In the genomic region with DNA sequence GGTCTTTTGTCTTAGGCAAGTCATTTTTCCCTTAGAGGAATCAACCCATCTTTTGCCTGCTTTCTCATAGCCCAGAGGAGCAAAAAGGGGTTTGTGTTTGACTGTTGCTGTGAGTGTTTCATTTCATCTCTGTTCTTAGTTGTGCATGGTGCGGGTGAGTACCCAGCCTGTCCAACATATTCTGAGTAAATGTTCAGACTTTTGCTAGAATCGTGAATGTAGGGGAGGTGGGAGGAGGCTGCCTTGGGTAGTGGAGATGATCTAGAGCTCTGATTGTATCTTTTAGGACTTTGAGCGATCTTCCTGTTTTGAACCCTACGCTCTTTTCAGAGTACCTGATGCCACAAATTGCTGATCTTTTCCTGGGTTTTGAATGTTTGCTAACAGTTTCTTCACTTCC, we compare ENCODE assay signal across 22 cellular contexts.
DNase-seq lines count a peak whose midpoint lies in the region; ATAC-seq and TF ChIP-seq lines count a peak whose summit lies in the region.
"Had no signal": no experiment of that assay in that cellular context is flagged by ENCODE, and none has a peak within 500 bp of the region (broad histone marks: within the 10 kb centered on the region; RNA-seq: fewer than 3 reads in every experiment).

No MANE protein-coding gene starts in this region.

- no peak for TF ChIP-seq EP300 in stomach (IDR thresholded peaks at IDR 0.05)

- H3K36me3 Mint-ChIP-seq in activated CD4-positive, alpha-beta T cell treated with anti-CD3 and anti-CD28 coated beads for 36 hours (ENCODE audit: low read depth) = peaks cover 15% of the 10 kb centered on the region
- peaks cover 1 to 3% of the 10 kb centered on the region in 2 donors for H3K36me3 Mint-ChIP-seq in CD14-positive monocyte
- H3K36me3 Mint-ChIP-seq in activated CD4-positive, alpha-beta memory T cell treated with anti-CD3 and anti-CD28 coated beads for 36 hours = peaks cover 8% of the 10 kb centered on the region

- H3K27ac Mint-ChIP-seq in activated CD4-positive, alpha-beta T cell treated with anti-CD3 and anti-CD28 coated beads for 36 hours = peak overlapping the region; percentile 87
- H3K27ac Mint-ChIP-seq in CD14-positive monocyte = peak overlapping the region in 6 of 7 donors; percentile 36 to 85 (median 62)
- H3K27ac Mint-ChIP-seq in activated CD4-positive, alpha-beta memory T cell treated with anti-CD3 and anti-CD28 coated beads for 36 hours = peak overlapping the region; percentile 86
- H3K27ac Mint-ChIP-seq: B cell; dendritic cell treated with granulocyte-macrophage colony-stimulating factor and Interleukin-4, amounts not matched to agents 40 ng/mL and 50 ng/mL, for 4 days; type B pancreatic cell had no signal

- peak; percentile 93 for ATAC-seq in activated CD4-positive, alpha-beta T cell treated with anti-CD3 and anti-CD28 coated beads for 36 hours
- no peak for ATAC-seq in HG02678 (IDR thresholded peaks at IDR 0.05; ENCODE audit: unreplicated experiment)

- H3K4me1 ChIP-seq in effector memory CD4-positive, alpha-beta T cell (ENCODE audit: control insufficient read depth, insufficient read depth, low read length, poor library complexity, severe bottlenecking) = peaks cover 13% of the 10 kb centered on the region
- H3K4me1 ChIP-seq in stomach = peaks cover 0 to 8% (median 4%) of the 10 kb centered on the region in 4 donors

- H3K4me3 ChIP-seq in effector memory CD4-positive, alpha-beta T cell (ENCODE audit: insufficient read depth, low read depth, low read length, poor library complexity, severe bottlenecking) = peak overlapping the region; percentile 39
- no peak overlapping the region for H3K4me3 ChIP-seq in stomach
- H3K4me3 ChIP-seq: GM23248, smooth muscle cell had no signal

- H3K9me3 ChIP-seq in effector memory CD4-positive, alpha-beta T cell (ENCODE audit: control insufficient read depth, low read length) = no peaks in the 10 kb centered on the region
- H3K9me3 ChIP-seq in stomach = peaks cover 0 to 12% (median 8%) of the 10 kb centered on the region in 4 donors

- POLR2A ChIA-PET in activated CD4-positive, alpha-beta T cell treated with anti-CD3 and anti-CD28 coated beads for 36 hours (lab: Charles Lee) = no interaction called here
- POLR2A ChIA-PET in activated CD4-positive, alpha-beta memory T cell treated with anti-CD3 and anti-CD28 coated beads for 36 hours (lab: Charles Lee) = no interaction called here

- intact Hi-C loops in activated CD4-positive, alpha-beta T cell treated with anti-CD3 and anti-CD28 coated beads for 36 hours (cut with DNase I, micrococcal nuclease) = no loop called here
- intact Hi-C loops in CD14-positive monocyte (cut with micrococcal nuclease) (no loop called here), stomach (cut with DNase I; ENCODE audit: low total_unique reads) (no loop called here)
- intact Hi-C loops in activated CD4-positive, alpha-beta memory T cell treated with anti-CD3 and anti-CD28 coated beads for 36 hours (cut with micrococcal nuclease) = loop anchor here (1.0 to 5.0 kb wide), 2 partner anchors 37 to 121 kb away; partner anchors contain the start of gene ZNF609

- peak overlapping the region; percentile 40 for H3K4me3 Mint-ChIP-seq in activated CD4-positive, alpha-beta T cell treated with anti-CD3 and anti-CD28 coated beads for 36 hours
- no peak overlapping the region for H3K4me3 Mint-ChIP-seq in CD14-positive monocyte
- H3K4me3 Mint-ChIP-seq in activated CD4-positive, alpha-beta memory T cell treated with anti-CD3 and anti-CD28 coated beads for 36 hours = peak overlapping the region; percentile 55
- H3K4me3 Mint-ChIP-seq: B cell; dendritic cell treated with granulocyte-macrophage colony-stimulating factor and Interleukin-4, amounts not matched to agents 40 ng/mL and 50 ng/mL, for 4 days; type B pancreatic cell had no signal

- DNase-seq in activated CD4-positive, alpha-beta T cell treated with anti-CD3 and anti-CD28 coated beads for 36 hours = peak; percentile 55
- DNase-seq in activated CD4-positive, alpha-beta T cell treated with anti-CD3 and anti-CD28 coated beads, Interleukin-2, amount 50 U/mL, for 1 hour = no peak
- DNase-seq in CD14-positive monocyte (ENCODE audit: low spot score) = no peak
- DNase-seq in activated CD4-positive, alpha-beta memory T cell treated with anti-CD3 and anti-CD28 coated beads for 36 hours = peak; percentile 56
- DNase-seq in effector memory CD4-positive, alpha-beta T cell = no peak
- no peak for DNase-seq in stomach
- no peak for DNase-seq in RKO (ENCODE audit: low spot score)
- DNase-seq: 8988T; amygdala; GM23248; NCI-H1092; NCI-H2029 treated with DMSO at 0.1 percent for 48 hours; NCI-H345; NCI-H82; retina; Right ventricle myocardium superior; stimulated activated CD4-positive, alpha-beta T cell treated with anti-CD3 and anti-CD28 coated beads, Interleukin-4, amount 100 ng/mL, for 4 hours had no signal

- CTCF ChIA-PET in activated CD4-positive, alpha-beta T cell treated with anti-CD3 and anti-CD28 coated beads for 36 hours (lab: Charles Lee) = interaction anchor here (0.7 to 1.8 kb wide), 3 partner anchors 18 to 103 kb away, joined by 3 to 4 read pairs (median 3); no protein-coding TSS in a partner anchor
- CTCF ChIA-PET in activated CD4-positive, alpha-beta memory T cell treated with anti-CD3 and anti-CD28 coated beads for 36 hours (lab: Charles Lee) = interaction anchor here (1.1 kb wide), 1 partner anchor 70 kb away, joined by 3 read pairs; no protein-coding TSS in a partner anchor

- no peaks in the 10 kb centered on the region for H3K36me3 ChIP-seq in effector memory CD4-positive, alpha-beta T cell (ENCODE audit: control insufficient read depth, insufficient read depth, low read length)
- H3K36me3 ChIP-seq in stomach = no peaks in the 10 kb centered on the region

- peaks cover 4% of the 10 kb centered on the region for H3K9me3 Mint-ChIP-seq in activated CD4-positive, alpha-beta T cell treated with anti-CD3 and anti-CD28 coated beads for 36 hours (ENCODE audit: low read depth)
- peaks cover 3 to 19% (median 7%) of the 10 kb centered on the region in 7 donors for H3K9me3 Mint-ChIP-seq in CD14-positive monocyte
- peaks cover 15% of the 10 kb centered on the region for H3K9me3 Mint-ChIP-seq in activated CD4-positive, alpha-beta memory T cell treated with anti-CD3 and anti-CD28 coated beads for 36 hours
- H3K9me3 Mint-ChIP-seq: dendritic cell treated with granulocyte-macrophage colony-stimulating factor and Interleukin-4, amounts not matched to agents 40 ng/mL and 50 ng/mL, for 4 days had no signal

- peaks cover 54% of the 10 kb centered on the region for H3K4me1 Mint-ChIP-seq in activated CD4-positive, alpha-beta T cell treated with anti-CD3 and anti-CD28 coated beads for 36 hours
- peaks cover 51% of the 10 kb centered on the region for H3K4me1 Mint-ChIP-seq in CD14-positive monocyte
- peaks cover 41% of the 10 kb centered on the region for H3K4me1 Mint-ChIP-seq in activated CD4-positive, alpha-beta memory T cell treated with anti-CD3 and anti-CD28 coated beads for 36 hours (ENCODE audit: low read depth)

- no peaks in the 10 kb centered on the region for H3K27me3 Mint-ChIP-seq in activated CD4-positive, alpha-beta T cell treated with anti-CD3 and anti-CD28 coated beads for 36 hours
- H3K27me3 Mint-ChIP-seq in CD14-positive monocyte (ENCODE audit: low read depth in 3 of 3) = no peaks in the 10 kb centered on the region
- H3K27me3 Mint-ChIP-seq in activated CD4-positive, alpha-beta memory T cell treated with anti-CD3 and anti-CD28 coated beads for 36 hours = no peaks in the 10 kb centered on the region
- H3K27me3 Mint-ChIP-seq: B cell; dendritic cell treated with granulocyte-macrophage colony-stimulating factor and Interleukin-4, amounts not matched to agents 40 ng/mL and 50 ng/mL, for 4 days; type B pancreatic cell had no signal

- 80 to 95% (median 92%) methylated on average over 4 of the region's 4 CpGs for WGBS in stomach, 5 donors

- TF ChIP-seq POLR2A in stomach (IDR thresholded peaks at IDR 0.05) = no peak

- TF ChIP-seq CTCF in CD14-positive monocyte (IDR thresholded peaks at IDR 0.05) (no peak), stomach (IDR thresholded peaks at IDR 0.05) (no peak)

- peak overlapping the region; percentile 52 for H3K27ac ChIP-seq in effector memory CD4-positive, alpha-beta T cell (ENCODE audit: insufficient read depth, low read length, poor library complexity, severe bottlenecking)
- no peak overlapping the region for H3K27ac ChIP-seq in stomach
- H3K27ac ChIP-seq: GM23248 had no signal

- no peaks in the 10 kb centered on the region for H3K27me3 ChIP-seq in effector memory CD4-positive, alpha-beta T cell (replicated peaks; ENCODE audit: control insufficient read depth, insufficient read depth, low read length, poor library complexity, severe bottlenecking)
- no peaks in the 10 kb centered on the region for H3K27me3 ChIP-seq in stomach

Comparison
In these comparisons a context has a peak if more than half of its experiments do, and no peak if none do; other contexts are left out.
1. DNase-seq: peak in activated CD4-positive, alpha-beta T cell treated with anti-CD3 and anti-CD28 coated beads for 36 hours (single experiment) and activated CD4-positive, alpha-beta memory T cell treated with anti-CD3 and anti-CD28 coated beads for 36 hours (single experiment); none in activated CD4-positive, alpha-beta T cell treated with anti-CD3 and anti-CD28 coated beads, Interleukin-2, amount 50 U/mL, for 1 hour (single experiment), CD14-positive monocyte (single experiment), effector memory CD4-positive, alpha-beta T cell (0 of 3), stomach (single experiment) and RKO (single experiment).
2. H3K4me3 Mint-ChIP-seq: peak in activated CD4-positive, alpha-beta T cell treated with anti-CD3 and anti-CD28 coated beads for 36 hours (single experiment) and activated CD4-positive, alpha-beta memory T cell treated with anti-CD3 and anti-CD28 coated beads for 36 hours (single experiment); none in CD14-positive monocyte (0 of 2).
3. Peak in every context shown above with its lines, with median percentiles within 50 percentile points of each other: H3K27ac Mint-ChIP-seq.